In genomic region chr6:156808287-156808686, GRCh38 we compare ENCODE assay signal across 1 cellular context.
TF ChIP-seq lines count a peak whose summit lies in the region.

No MANE protein-coding gene starts in this region.

TF ChIP-seq in K562, 482 proteins besides CTCF, POLR2A, EP300 and RAD21 (continued from another document):
- TF ChIP-seq GTF3C2 (IDR thresholded peaks at IDR 0.05; ENCODE audit: borderline replicate concordance, extremely low read depth, insufficient read length) = no peak
- no peak for TF ChIP-seq MAX (CRISPR knock-in tag; IDR thresholded peaks at IDR 0.05)
- TF ChIP-seq GATAD2A (IDR thresholded peaks at IDR 0.05) = no peak
- no peak for TF ChIP-seq GABPA (tag; conservative IDR thresholded peaks at IDR 0.05; ENCODE audit: low read depth)
- TF ChIP-seq, protein P1, sequence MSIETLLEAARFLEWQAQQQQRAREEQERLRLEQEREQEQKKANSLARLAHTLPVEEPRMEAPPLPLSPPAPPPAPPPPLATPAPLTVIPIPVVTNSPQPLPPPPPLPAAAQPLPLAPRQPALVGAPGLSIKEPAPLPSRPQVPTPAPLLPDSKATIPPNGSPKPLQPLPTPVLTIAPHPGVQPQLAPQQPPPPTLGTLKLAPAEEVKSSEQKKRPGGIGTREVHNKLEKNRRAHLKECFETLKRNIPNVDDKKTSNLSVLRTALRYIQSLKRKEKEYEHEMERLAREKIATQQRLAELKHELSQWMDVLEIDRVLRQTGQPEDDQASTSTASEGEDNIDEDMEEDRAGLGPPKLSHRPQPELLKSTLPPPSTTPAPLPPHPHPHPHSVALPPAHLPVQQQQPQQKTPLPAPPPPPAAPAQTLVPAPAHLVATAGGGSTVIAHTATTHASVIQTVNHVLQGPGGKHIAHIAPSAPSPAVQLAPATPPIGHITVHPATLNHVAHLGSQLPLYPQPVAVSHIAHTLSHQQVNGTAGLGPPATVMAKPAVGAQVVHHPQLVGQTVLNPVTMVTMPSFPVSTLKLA (conservative IDR thresholded peaks at IDR 0.05) = 0 out of 4 replicates have a peak, but pooled peaks of 1 of the 2 experiments have one; percentile 12
- peak; percentile 79 for TF ChIP-seq RAD51 (IDR thresholded peaks at IDR 0.05; ENCODE audit: borderline replicate concordance, low read depth)
- TF ChIP-seq, protein P2, sequence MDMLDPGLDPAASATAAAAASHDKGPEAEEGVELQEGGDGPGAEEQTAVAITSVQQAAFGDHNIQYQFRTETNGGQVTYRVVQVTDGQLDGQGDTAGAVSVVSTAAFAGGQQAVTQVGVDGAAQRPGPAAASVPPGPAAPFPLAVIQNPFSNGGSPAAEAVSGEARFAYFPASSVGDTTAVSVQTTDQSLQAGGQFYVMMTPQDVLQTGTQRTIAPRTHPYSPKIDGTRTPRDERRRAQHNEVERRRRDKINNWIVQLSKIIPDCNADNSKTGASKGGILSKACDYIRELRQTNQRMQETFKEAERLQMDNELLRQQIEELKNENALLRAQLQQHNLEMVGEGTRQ (CRISPR knock-in tag; IDR thresholded peaks at IDR 0.05) = peak; percentile 71
- TF ChIP-seq, protein P3, sequence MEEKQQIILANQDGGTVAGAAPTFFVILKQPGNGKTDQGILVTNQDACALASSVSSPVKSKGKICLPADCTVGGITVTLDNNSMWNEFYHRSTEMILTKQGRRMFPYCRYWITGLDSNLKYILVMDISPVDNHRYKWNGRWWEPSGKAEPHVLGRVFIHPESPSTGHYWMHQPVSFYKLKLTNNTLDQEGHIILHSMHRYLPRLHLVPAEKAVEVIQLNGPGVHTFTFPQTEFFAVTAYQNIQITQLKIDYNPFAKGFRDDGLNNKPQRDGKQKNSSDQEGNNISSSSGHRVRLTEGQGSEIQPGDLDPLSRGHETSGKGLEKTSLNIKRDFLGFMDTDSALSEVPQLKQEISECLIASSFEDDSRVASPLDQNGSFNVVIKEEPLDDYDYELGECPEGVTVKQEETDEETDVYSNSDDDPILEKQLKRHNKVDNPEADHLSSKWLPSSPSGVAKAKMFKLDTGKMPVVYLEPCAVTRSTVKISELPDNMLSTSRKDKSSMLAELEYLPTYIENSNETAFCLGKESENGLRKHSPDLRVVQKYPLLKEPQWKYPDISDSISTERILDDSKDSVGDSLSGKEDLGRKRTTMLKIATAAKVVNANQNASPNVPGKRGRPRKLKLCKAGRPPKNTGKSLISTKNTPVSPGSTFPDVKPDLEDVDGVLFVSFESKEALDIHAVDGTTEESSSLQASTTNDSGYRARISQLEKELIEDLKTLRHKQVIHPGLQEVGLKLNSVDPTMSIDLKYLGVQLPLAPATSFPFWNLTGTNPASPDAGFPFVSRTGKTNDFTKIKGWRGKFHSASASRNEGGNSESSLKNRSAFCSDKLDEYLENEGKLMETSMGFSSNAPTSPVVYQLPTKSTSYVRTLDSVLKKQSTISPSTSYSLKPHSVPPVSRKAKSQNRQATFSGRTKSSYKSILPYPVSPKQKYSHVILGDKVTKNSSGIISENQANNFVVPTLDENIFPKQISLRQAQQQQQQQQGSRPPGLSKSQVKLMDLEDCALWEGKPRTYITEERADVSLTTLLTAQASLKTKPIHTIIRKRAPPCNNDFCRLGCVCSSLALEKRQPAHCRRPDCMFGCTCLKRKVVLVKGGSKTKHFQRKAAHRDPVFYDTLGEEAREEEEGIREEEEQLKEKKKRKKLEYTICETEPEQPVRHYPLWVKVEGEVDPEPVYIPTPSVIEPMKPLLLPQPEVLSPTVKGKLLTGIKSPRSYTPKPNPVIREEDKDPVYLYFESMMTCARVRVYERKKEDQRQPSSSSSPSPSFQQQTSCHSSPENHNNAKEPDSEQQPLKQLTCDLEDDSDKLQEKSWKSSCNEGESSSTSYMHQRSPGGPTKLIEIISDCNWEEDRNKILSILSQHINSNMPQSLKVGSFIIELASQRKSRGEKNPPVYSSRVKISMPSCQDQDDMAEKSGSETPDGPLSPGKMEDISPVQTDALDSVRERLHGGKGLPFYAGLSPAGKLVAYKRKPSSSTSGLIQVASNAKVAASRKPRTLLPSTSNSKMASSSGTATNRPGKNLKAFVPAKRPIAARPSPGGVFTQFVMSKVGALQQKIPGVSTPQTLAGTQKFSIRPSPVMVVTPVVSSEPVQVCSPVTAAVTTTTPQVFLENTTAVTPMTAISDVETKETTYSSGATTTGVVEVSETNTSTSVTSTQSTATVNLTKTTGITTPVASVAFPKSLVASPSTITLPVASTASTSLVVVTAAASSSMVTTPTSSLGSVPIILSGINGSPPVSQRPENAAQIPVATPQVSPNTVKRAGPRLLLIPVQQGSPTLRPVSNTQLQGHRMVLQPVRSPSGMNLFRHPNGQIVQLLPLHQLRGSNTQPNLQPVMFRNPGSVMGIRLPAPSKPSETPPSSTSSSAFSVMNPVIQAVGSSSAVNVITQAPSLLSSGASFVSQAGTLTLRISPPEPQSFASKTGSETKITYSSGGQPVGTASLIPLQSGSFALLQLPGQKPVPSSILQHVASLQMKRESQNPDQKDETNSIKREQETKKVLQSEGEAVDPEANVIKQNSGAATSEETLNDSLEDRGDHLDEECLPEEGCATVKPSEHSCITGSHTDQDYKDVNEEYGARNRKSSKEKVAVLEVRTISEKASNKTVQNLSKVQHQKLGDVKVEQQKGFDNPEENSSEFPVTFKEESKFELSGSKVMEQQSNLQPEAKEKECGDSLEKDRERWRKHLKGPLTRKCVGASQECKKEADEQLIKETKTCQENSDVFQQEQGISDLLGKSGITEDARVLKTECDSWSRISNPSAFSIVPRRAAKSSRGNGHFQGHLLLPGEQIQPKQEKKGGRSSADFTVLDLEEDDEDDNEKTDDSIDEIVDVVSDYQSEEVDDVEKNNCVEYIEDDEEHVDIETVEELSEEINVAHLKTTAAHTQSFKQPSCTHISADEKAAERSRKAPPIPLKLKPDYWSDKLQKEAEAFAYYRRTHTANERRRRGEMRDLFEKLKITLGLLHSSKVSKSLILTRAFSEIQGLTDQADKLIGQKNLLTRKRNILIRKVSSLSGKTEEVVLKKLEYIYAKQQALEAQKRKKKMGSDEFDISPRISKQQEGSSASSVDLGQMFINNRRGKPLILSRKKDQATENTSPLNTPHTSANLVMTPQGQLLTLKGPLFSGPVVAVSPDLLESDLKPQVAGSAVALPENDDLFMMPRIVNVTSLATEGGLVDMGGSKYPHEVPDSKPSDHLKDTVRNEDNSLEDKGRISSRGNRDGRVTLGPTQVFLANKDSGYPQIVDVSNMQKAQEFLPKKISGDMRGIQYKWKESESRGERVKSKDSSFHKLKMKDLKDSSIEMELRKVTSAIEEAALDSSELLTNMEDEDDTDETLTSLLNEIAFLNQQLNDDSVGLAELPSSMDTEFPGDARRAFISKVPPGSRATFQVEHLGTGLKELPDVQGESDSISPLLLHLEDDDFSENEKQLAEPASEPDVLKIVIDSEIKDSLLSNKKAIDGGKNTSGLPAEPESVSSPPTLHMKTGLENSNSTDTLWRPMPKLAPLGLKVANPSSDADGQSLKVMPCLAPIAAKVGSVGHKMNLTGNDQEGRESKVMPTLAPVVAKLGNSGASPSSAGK (IDR thresholded peaks at IDR 0.05) = 0 out of 2 replicates have a peak, but pooled peaks have one; percentile 14
- TF ChIP-seq, protein P4, sequence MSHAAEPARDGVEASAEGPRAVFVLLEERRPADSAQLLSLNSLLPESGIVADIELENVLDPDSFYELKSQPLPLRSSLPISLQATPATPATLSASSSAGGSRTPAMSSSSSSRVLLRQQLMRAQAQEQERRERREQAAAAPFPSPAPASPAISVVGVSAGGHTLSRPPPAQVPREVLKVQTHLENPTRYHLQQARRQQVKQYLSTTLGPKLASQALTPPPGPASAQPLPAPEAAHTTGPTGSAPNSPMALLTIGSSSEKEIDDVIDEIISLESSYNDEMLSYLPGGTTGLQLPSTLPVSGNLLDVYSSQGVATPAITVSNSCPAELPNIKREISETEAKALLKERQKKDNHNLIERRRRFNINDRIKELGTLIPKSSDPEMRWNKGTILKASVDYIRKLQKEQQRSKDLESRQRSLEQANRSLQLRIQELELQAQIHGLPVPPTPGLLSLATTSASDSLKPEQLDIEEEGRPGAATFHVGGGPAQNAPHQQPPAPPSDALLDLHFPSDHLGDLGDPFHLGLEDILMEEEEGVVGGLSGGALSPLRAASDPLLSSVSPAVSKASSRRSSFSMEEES (CRISPR knock-in tag; IDR thresholded peaks at IDR 0.05) = peak; percentile 38
